Comparison of ENCODE assay signal across 8 cellular contexts in the genomic region with DNA sequence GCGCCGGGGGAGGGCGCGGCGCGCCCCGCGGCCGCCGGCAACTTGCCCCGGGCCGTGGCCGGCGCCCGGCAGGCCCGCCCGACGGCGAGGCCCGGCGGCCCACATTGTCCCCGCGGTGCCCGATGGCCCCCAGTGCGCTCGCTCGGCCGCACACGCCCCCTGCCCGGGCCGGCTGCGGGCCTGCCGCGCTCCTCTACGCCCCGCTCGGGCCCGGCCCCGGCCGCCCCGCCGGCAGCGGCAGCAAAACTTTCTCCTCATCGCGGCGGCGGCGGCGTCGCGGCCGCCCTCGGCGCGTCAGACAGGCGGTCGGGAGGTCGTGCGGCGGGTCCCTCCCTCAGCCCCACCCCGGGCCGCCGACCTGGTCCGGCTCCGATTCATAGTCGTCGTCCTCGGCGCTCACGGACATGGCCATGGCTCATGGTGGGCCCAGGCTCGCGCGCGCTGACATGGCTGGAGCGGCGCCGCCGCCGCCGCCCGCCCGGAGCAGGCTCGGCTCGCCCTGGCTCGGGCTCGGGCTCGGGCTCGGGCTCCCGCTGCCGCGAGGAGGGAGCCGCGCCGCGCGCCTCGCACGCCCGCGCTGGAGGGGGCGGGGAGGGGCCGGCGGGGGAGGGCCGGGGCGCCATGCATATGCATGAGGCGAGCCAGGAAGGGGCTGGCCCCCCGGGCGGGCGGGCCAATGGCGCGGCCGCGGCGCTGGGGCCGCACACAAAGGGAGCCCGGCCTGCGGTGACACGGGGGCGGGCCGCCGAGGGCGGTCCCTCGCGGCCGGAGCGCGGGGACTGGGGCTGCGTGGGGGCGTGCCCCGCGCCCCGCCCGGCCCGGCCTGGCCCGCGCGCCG.
DNase-seq lines count a peak whose midpoint lies in the region; ATAC-seq and TF ChIP-seq lines count a peak whose summit lies in the region.

No MANE protein-coding gene starts in this region.

- no peak for TF ChIP-seq POLR2A in lower leg skin (IDR thresholded peaks at IDR 0.05)

- H3K36me3 Mint-ChIP-seq in activated CD4-positive, alpha-beta T cell treated with anti-CD3 and anti-CD28 coated beads, Interleukin-2, amount 10 ng/mL, durations not matched to agents 24 days and 14 days (ENCODE audit: low read depth) = peaks cover 8% of the 10 kb centered on the region
- peaks cover 27% of the 10 kb centered on the region for H3K36me3 Mint-ChIP-seq in dendritic cell treated with granulocyte-macrophage colony-stimulating factor and Interleukin-4, amounts not matched to agents 40 ng/mL and 50 ng/mL, for 4 days (ENCODE audit: low read depth)

- H3K4me3 ChIP-seq in lower leg skin (ENCODE audit: low read depth, poor library complexity, severe bottlenecking) = peak overlapping the region; percentile 56

- WGBS in lower leg skin, 2 donors = 0 to 3% methylated on average over 16 to 49 of the region's 138 CpGs

- H3K4me1 Mint-ChIP-seq in activated CD4-positive, alpha-beta T cell treated with anti-CD3 and anti-CD28 coated beads, Interleukin-2, amount 10 ng/mL, durations not matched to agents 24 days and 14 days = peaks cover 19% of the 10 kb centered on the region
- H3K4me1 Mint-ChIP-seq in dendritic cell treated with granulocyte-macrophage colony-stimulating factor and Interleukin-4, amounts not matched to agents 40 ng/mL and 50 ng/mL, for 4 days (ENCODE audit: low read depth) = peaks cover 72% of the 10 kb centered on the region

- H3K27ac Mint-ChIP-seq in activated CD4-positive, alpha-beta T cell treated with anti-CD3 and anti-CD28 coated beads, Interleukin-2, amount 10 ng/mL, durations not matched to agents 24 days and 14 days = peak overlapping the region; percentile 29
- peak overlapping the region; percentile 91 for H3K27ac Mint-ChIP-seq in dendritic cell treated with granulocyte-macrophage colony-stimulating factor and Interleukin-4, amounts not matched to agents 40 ng/mL and 50 ng/mL, for 4 days

- ATAC-seq in GM19025 (IDR thresholded peaks at IDR 0.05; ENCODE audit: low read depth, unreplicated experiment) (peak; percentile 91), HG03175 (IDR thresholded peaks at IDR 0.05; ENCODE audit: unreplicated experiment) (peak; percentile 88)

- peak overlapping the region; percentile 56 for H3K4me3 Mint-ChIP-seq in activated CD4-positive, alpha-beta T cell treated with anti-CD3 and anti-CD28 coated beads, Interleukin-2, amount 10 ng/mL, durations not matched to agents 24 days and 14 days
- H3K4me3 Mint-ChIP-seq in dendritic cell treated with granulocyte-macrophage colony-stimulating factor and Interleukin-4, amounts not matched to agents 40 ng/mL and 50 ng/mL, for 4 days = peak overlapping the region; percentile 63

- DNase-seq in Ammon's horn (ENCODE audit: low spot score) (peak; percentile 91), NCI-H446 (lab: John Stamatoyannopoulos, UW) (peak; percentile 81 to 93), lower leg skin (ENCODE audit: low spot score in 2 of 2) (peak; percentile 80 to 96)
- peak; percentile 97 for DNase-seq in activated CD4-positive, alpha-beta T cell treated with anti-CD3 and anti-CD28 coated beads, Interleukin-2, amount 10 ng/mL, durations not matched to agents 24 days and 14 days
- peak; percentile 85 for DNase-seq in stimulated activated CD4-positive, alpha-beta T cell treated with anti-CD3 and anti-CD28 coated beads, Interleukin-4, amount 100 ng/mL, for 24 hours

- no peaks in the 10 kb centered on the region for H3K27me3 Mint-ChIP-seq in activated CD4-positive, alpha-beta T cell treated with anti-CD3 and anti-CD28 coated beads, Interleukin-2, amount 10 ng/mL, durations not matched to agents 24 days and 14 days
- H3K27me3 Mint-ChIP-seq in dendritic cell treated with granulocyte-macrophage colony-stimulating factor and Interleukin-4, amounts not matched to agents 40 ng/mL and 50 ng/mL, for 4 days = no peaks in the 10 kb centered on the region

- no peaks in the 10 kb centered on the region for H3K9me3 Mint-ChIP-seq in activated CD4-positive, alpha-beta T cell treated with anti-CD3 and anti-CD28 coated beads, Interleukin-2, amount 10 ng/mL, durations not matched to agents 24 days and 14 days
- H3K9me3 Mint-ChIP-seq in dendritic cell treated with granulocyte-macrophage colony-stimulating factor and Interleukin-4, amounts not matched to agents 40 ng/mL and 50 ng/mL, for 4 days = no peaks in the 10 kb centered on the region

- intact Hi-C loops in activated CD4-positive, alpha-beta T cell treated with anti-CD3 and anti-CD28 coated beads, Interleukin-2, amount 10 ng/mL, durations not matched to agents 24 days and 14 days (cut with micrococcal nuclease) = loop anchor here (1.0 to 2.0 kb wide), 3 partner anchors 66 to 220 kb away; a partner anchor contains a TSS
- intact Hi-C loops in dendritic cell treated with granulocyte-macrophage colony-stimulating factor and Interleukin-4, amounts not matched to agents 40 ng/mL and 50 ng/mL, for 4 days (cut with micrococcal nuclease) = loop anchor here (2.0 kb wide), 1 partner anchor 14 kb away; no protein-coding TSS in a partner anchor
- intact Hi-C loops in lower leg skin (cut with DNase I; ENCODE audit: low total_unique reads) = no loop called here

- no peak for TF ChIP-seq CTCF in lower leg skin (IDR thresholded peaks at IDR 0.05)

Comparison
In these comparisons a context has a peak if more than half of its experiments do, and no peak if none do; other contexts are left out.
1. Peak in every context shown above with its lines: DNase-seq, ATAC-seq and H3K4me3 ChIP-seq.